In genomic region chr7:95867309-95867708, GRCh38 we compare ENCODE assay signal across 12 cellular contexts.
DNase-seq lines count a peak whose midpoint lies in the region; ATAC-seq, FAIRE-seq and TF ChIP-seq lines count a peak whose summit lies in the region.
"Had no signal": no experiment of that assay in that cellular context is flagged by ENCODE, and none has a peak within 500 bp of the region (broad histone marks: within the 10 kb centered on the region; RNA-seq: fewer than 3 reads in every experiment).

No MANE protein-coding gene starts in this region.

- no peaks in the 10 kb centered on the region for H3K36me3 ChIP-seq in tibial nerve
- H3K36me3 ChIP-seq in psoas muscle (ENCODE audit: insufficient read depth in 1 of 2, low read depth in 1 of 2): no peaks in the 10 kb centered on the region
- H3K36me3 ChIP-seq: BLaER1 treated with 17β-estradiol and CSF1 and Interleukin-3, amounts not matched to agents 10 nM and 100 nM had no signal

- no peaks in the 10 kb centered on the region for H3K27me3 ChIP-seq in tibial nerve
- no peaks in the 10 kb centered on the region for H3K27me3 ChIP-seq in psoas muscle (ENCODE audit: insufficient read depth in 3 of 3, low read length in 2 of 3)
- H3K27me3 ChIP-seq: BLaER1 treated with 17β-estradiol and CSF1 and Interleukin-3, amounts not matched to agents 10 nM and 100 nM had no signal

- peak; percentile 96 for ATAC-seq in GM21360 (IDR thresholded peaks at IDR 0.05; ENCODE audit: unreplicated experiment)
- peak; percentile 93 for ATAC-seq in HG03159 (IDR thresholded peaks at IDR 0.05; ENCODE audit: unreplicated experiment)
- ATAC-seq in psoas muscle: no peak

- H3K27ac ChIP-seq in tibial nerve (no peak overlapping the region), psoas muscle (no peak overlapping the region)
- H3K27ac ChIP-seq: BLaER1 treated with 17β-estradiol and CSF1 and Interleukin-3, amounts not matched to agents 10 nM and 100 nM had no signal

- intact Hi-C loops in psoas muscle (cut with DNase I): loop anchor here in 1 of 2 donors (5.0 kb wide), 1 partner anchor 95 kb away; the partner anchor contains the start of gene DYNC1I1

- no peak for TF ChIP-seq EP300 in tibial nerve (IDR thresholded peaks at IDR 0.05)

- peaks cover 0 to 10% (median 0%) of the 10 kb centered on the region in 4 donors for H3K4me1 ChIP-seq in tibial nerve
- H3K4me1 ChIP-seq in psoas muscle: no peaks in the 10 kb centered on the region
- H3K4me1 ChIP-seq: BLaER1 treated with 17β-estradiol and CSF1 and Interleukin-3, amounts not matched to agents 10 nM and 100 nM had no signal

- H3K9me3 ChIP-seq in tibial nerve (no peaks in the 10 kb centered on the region), psoas muscle (no peaks in the 10 kb centered on the region)
- H3K9me3 ChIP-seq: BLaER1 treated with 17β-estradiol and CSF1 and Interleukin-3, amounts not matched to agents 10 nM and 100 nM had no signal

- H3K4me3 ChIP-seq in tibial nerve: no peak overlapping the region
- no peak overlapping the region for H3K4me3 ChIP-seq in psoas muscle
- H3K4me3 ChIP-seq: BLaER1 treated with 17β-estradiol and CSF1 and Interleukin-3, amounts not matched to agents 10 nM and 100 nM had no signal

- DNase-seq in GM12892 (ENCODE audit: insufficient read length) (peak; percentile 1), NCI-H774 (lab: John Stamatoyannopoulos, UW) (peak; percentile 84), islet precursor cell (no peak), ureter (ENCODE audit: low spot score) (no peak), tibial nerve (ENCODE audit: low spot score in 2 of 2) (no peak), psoas muscle (no peak)
- DNase-seq: activated CD8-positive, alpha-beta memory T cell treated with anti-CD3 and anti-CD28 coated beads for 24 hours; hypothalamus had no signal

- TF ChIP-seq POLR2A in GM12892 (IDR thresholded peaks at IDR 0.05; ENCODE audit: low read depth, low read length): no peak
- no peak for TF ChIP-seq POLR2A in tibial nerve (IDR thresholded peaks at IDR 0.05)

- no peak for TF ChIP-seq CTCF in tibial nerve (IDR thresholded peaks at IDR 0.05)
- TF ChIP-seq CTCF in psoas muscle (IDR thresholded peaks at IDR 0.05): no peak

- 67 to 80% methylated on average over 3 of the region's 3 CpGs for WGBS in tibial nerve, 2 donors
- 29 to 33% (median 30%) methylated on average over 3 of the region's 3 CpGs for WGBS in psoas muscle, 3 donors

- peak; percentile 87 for FAIRE-seq in GM12892 (lab: Jason Lieb, UNC)
- FAIRE-seq: bronchial epithelial cell had no signal

Comparison
In these comparisons a context has a peak if more than half of its experiments do, and no peak if none do; other contexts are left out.
1. DNase-seq: peak in GM12892 (single experiment) and NCI-H774 (single experiment); none in islet precursor cell (single experiment), ureter (single experiment), tibial nerve (0 of 2) and psoas muscle (0 of 2).
2. ATAC-seq: peak in GM21360 (single experiment) and HG03159 (single experiment); none in psoas muscle (0 of 4).